Comparison of ENCODE assay signal across 37 cellular contexts in genomic region chr19:47896019-47896418, GRCh38. TPM values are rescaled to one million over a fixed set of nuclear protein-coding genes. Genes with fewer than 3 reads are reported as not detected.
"Had no signal": no experiment of that assay in that cellular context is flagged by ENCODE, and none has a peak within 500 bp of the region (broad histone marks: within the 10 kb centered on the region; RNA-seq: fewer than 3 reads in every experiment).

No MANE protein-coding gene starts in this region.

- H3K4me3 Mint-ChIP-seq: activated CD4-positive, alpha-beta memory T cell treated with anti-CD3 and anti-CD28 coated beads for 36 hours; activated CD4-positive, alpha-beta T cell treated with anti-CD3 and anti-CD28 coated beads for 36 hours; activated CD4-positive, alpha-beta T cell treated with anti-CD3 and anti-CD28 coated beads, Interleukin-2, amount 10 ng/mL, durations not matched to agents 24 days and 14 days; activated CD8-positive, alpha-beta memory T cell treated with anti-CD3 and anti-CD28 coated beads, Interleukin-2, amount 10 ng/mL, durations not matched to agents 7 days and 5 days; activated CD8-positive, alpha-beta T cell treated with anti-CD3 and anti-CD28 coated beads, Interleukin-2, amount 10 ng/mL, durations not matched to agents 7 days and 5 days; activated naive CD4-positive, alpha-beta T cell treated with anti-CD3 and anti-CD28 coated beads for 36 hours; activated naive CD4-positive, alpha-beta T cell treated with anti-CD3 and anti-CD28 coated beads, Interleukin-2, amount 50 U/mL, for 24 hours; activated naive CD8-positive, alpha-beta T cell treated with anti-CD3 and anti-CD28 coated beads for 36 hours; activated naive CD8-positive, alpha-beta T cell treated with anti-CD3 and anti-CD28 coated beads, Interleukin-2, amount 50 U/mL, for 24 hours; activated T-helper 1 cell treated with anti-CD3 and anti-CD28 coated beads, Interleukin-12 subunit alpha, Interleukin-12 subunit beta, Interleukin-2, Interleukin-4 antibody, amounts not matched to agents 30 ng/mL and 10 ng/mL and 1 ng/mL, durations not matched to agents 14 hours and 24 hours and 36 hours; effector memory CD8-positive, alpha-beta T cell had no signal

- H3K4me1 ChIP-seq: esophagus muscularis mucosa, gastroesophageal sphincter had no signal

- H3K4me1 Mint-ChIP-seq: activated CD4-positive, alpha-beta T cell treated with anti-CD3 and anti-CD28 coated beads for 36 hours; activated CD4-positive, alpha-beta T cell treated with anti-CD3 and anti-CD28 coated beads, Interleukin-2, amount 10 ng/mL, durations not matched to agents 24 days and 14 days; activated CD8-positive, alpha-beta memory T cell treated with anti-CD3 and anti-CD28 coated beads, Interleukin-2, amount 10 ng/mL, durations not matched to agents 7 days and 5 days; activated naive CD4-positive, alpha-beta T cell treated with anti-CD3 and anti-CD28 coated beads, Interleukin-2, amount 50 U/mL, for 24 hours; activated naive CD8-positive, alpha-beta T cell treated with anti-CD3 and anti-CD28 coated beads for 36 hours; activated naive CD8-positive, alpha-beta T cell treated with anti-CD3 and anti-CD28 coated beads, Interleukin-2, amount 50 U/mL, for 24 hours had no signal

- H3K27ac ChIP-seq: body of pancreas, esophagus muscularis mucosa, gastroesophageal sphincter had no signal

- H3K27ac Mint-ChIP-seq: activated CD4-positive, alpha-beta memory T cell treated with anti-CD3 and anti-CD28 coated beads for 36 hours; activated CD4-positive, alpha-beta T cell treated with anti-CD3 and anti-CD28 coated beads for 36 hours; activated CD4-positive, alpha-beta T cell treated with anti-CD3 and anti-CD28 coated beads, Interleukin-2, amount 10 ng/mL, durations not matched to agents 24 days and 14 days; activated CD8-positive, alpha-beta memory T cell treated with anti-CD3 and anti-CD28 coated beads, Interleukin-2, amount 10 ng/mL, durations not matched to agents 7 days and 5 days; activated CD8-positive, alpha-beta T cell treated with anti-CD3 and anti-CD28 coated beads, Interleukin-2, amount 10 ng/mL, durations not matched to agents 7 days and 5 days; activated naive CD4-positive, alpha-beta T cell treated with anti-CD3 and anti-CD28 coated beads for 36 hours; activated naive CD4-positive, alpha-beta T cell treated with anti-CD3 and anti-CD28 coated beads, Interleukin-2, amount 50 U/mL, for 24 hours; activated naive CD8-positive, alpha-beta T cell treated with anti-CD3 and anti-CD28 coated beads for 36 hours; activated naive CD8-positive, alpha-beta T cell treated with anti-CD3 and anti-CD28 coated beads, Interleukin-2, amount 50 U/mL, for 24 hours; activated T-helper 1 cell treated with anti-CD3 and anti-CD28 coated beads, Interleukin-12 subunit alpha, Interleukin-12 subunit beta, Interleukin-2, Interleukin-4 antibody, amounts not matched to agents 30 ng/mL and 10 ng/mL and 1 ng/mL, durations not matched to agents 14 hours and 24 hours and 36 hours; activated T-helper 2 cell treated with anti-CD3 and anti-CD28 coated beads, Interferon-gamma antibody, Interleukin-2, Interleukin-4, amounts not matched to agents 10 μg/mL and 5 μg/mL and 100 μg/mL, durations not matched to agents 14 hours and 24 hours and 36 hours; effector memory CD8-positive, alpha-beta T cell had no signal

- DNase-seq: activated CD4-positive, alpha-beta memory T cell treated with anti-CD3 and anti-CD28 coated beads for 36 hours; activated CD4-positive, alpha-beta T cell treated with anti-CD3 and anti-CD28 coated beads for 36 hours; activated CD4-positive, alpha-beta T cell treated with anti-CD3 and anti-CD28 coated beads, Interleukin-2, amount 10 ng/mL, durations not matched to agents 24 days and 14 days; activated CD4-positive, CD25-positive, alpha-beta regulatory T cell; activated CD4-positive, CD25-positive, alpha-beta regulatory T cell treated with anti-CD3 and anti-CD28 coated beads, Interleukin-2, amount 50 U/mL, for 72 hours; activated CD8-positive, alpha-beta memory T cell treated with anti-CD3 and anti-CD28 coated beads, Interleukin-2, amount 10 ng/mL, durations not matched to agents 7 days and 5 days; activated CD8-positive, alpha-beta memory T cell treated with anti-CD3 and anti-CD28 coated beads, Interleukin-2, amount 50 U/mL, for 4 hours; activated CD8-positive, alpha-beta T cell treated with anti-CD3 and anti-CD28 coated beads, Interleukin-2, amount 10 ng/mL, durations not matched to agents 7 days and 5 days; activated effector memory CD4-positive, alpha-beta T cell treated with anti-CD3 and anti-CD28 coated beads, Interleukin-2, amount 50 U/mL, for 16 hours; activated naive CD4-positive, alpha-beta T cell treated with anti-CD3 and anti-CD28 coated beads for 36 hours; activated naive CD8-positive, alpha-beta T cell treated with anti-CD3 and anti-CD28 coated beads for 36 hours; activated naive CD8-positive, alpha-beta T cell treated with anti-CD3 and anti-CD28 coated beads, Interleukin-2, amount 50 U/mL, for 24 hours; activated T-cell treated with anti-CD3 and anti-CD28 coated beads, Interleukin-2, amount 50 U/mL, for 1 hour; activated T-cell treated with anti-CD3 and anti-CD28 coated beads, Interleukin-2, amount 50 U/mL, for 48 hours; amygdala; aorta; body of pancreas; caudate nucleus; cortex of kidney; dermis blood vessel endothelial cell; effector CD4-positive, alpha-beta T cell; effector memory CD8-positive, alpha-beta T cell; erythroblast; foreskin melanocyte; head of caudate nucleus; T-helper 2 cell had no signal

- ATAC-seq: activated CD4-positive, alpha-beta T cell treated with anti-CD3 and anti-CD28 coated beads for 36 hours; activated CD8-positive, alpha-beta memory T cell treated with anti-CD3 and anti-CD28 coated beads, Interleukin-2, amount 10 ng/mL, durations not matched to agents 7 days and 5 days; activated CD8-positive, alpha-beta T cell treated with anti-CD3 and anti-CD28 coated beads, Interleukin-2, amount 10 ng/mL, durations not matched to agents 7 days and 5 days; activated naive CD8-positive, alpha-beta T cell treated with anti-CD3 and anti-CD28 coated beads, Interleukin-2, amount 50 U/mL, for 24 hours; body of pancreas; effector memory CD8-positive, alpha-beta T cell; gastroesophageal sphincter had no signal

- H3K36me3 Mint-ChIP-seq: activated CD4-positive, alpha-beta memory T cell treated with anti-CD3 and anti-CD28 coated beads for 36 hours; activated CD8-positive, alpha-beta memory T cell treated with anti-CD3 and anti-CD28 coated beads, Interleukin-2, amount 10 ng/mL, durations not matched to agents 7 days and 5 days; activated naive CD4-positive, alpha-beta T cell treated with anti-CD3 and anti-CD28 coated beads, Interleukin-2, amount 50 U/mL, for 24 hours; activated naive CD8-positive, alpha-beta T cell treated with anti-CD3 and anti-CD28 coated beads for 36 hours had no signal

- H3K4me3 ChIP-seq: adrenal gland, body of pancreas, esophagus muscularis mucosa, gastroesophageal sphincter had no signal

- H3K9me3 Mint-ChIP-seq: activated CD4-positive, alpha-beta T cell treated with anti-CD3 and anti-CD28 coated beads, Interleukin-2, amount 10 ng/mL, durations not matched to agents 24 days and 14 days; activated naive CD4-positive, alpha-beta T cell treated with anti-CD3 and anti-CD28 coated beads for 36 hours; activated naive CD4-positive, alpha-beta T cell treated with anti-CD3 and anti-CD28 coated beads, Interleukin-2, amount 50 U/mL, for 24 hours; activated naive CD8-positive, alpha-beta T cell treated with anti-CD3 and anti-CD28 coated beads for 36 hours; activated naive CD8-positive, alpha-beta T cell treated with anti-CD3 and anti-CD28 coated beads, Interleukin-2, amount 50 U/mL, for 24 hours had no signal

- FAIRE-seq: colon had no signal

- H3K27me3 Mint-ChIP-seq: activated CD4-positive, alpha-beta T cell treated with anti-CD3 and anti-CD28 coated beads, Interleukin-2, amount 10 ng/mL, durations not matched to agents 24 days and 14 days had no signal

- H3K36me3 ChIP-seq: adrenal gland, esophagus muscularis mucosa, gastroesophageal sphincter had no signal

- H3K27me3 ChIP-seq: adrenal gland, body of pancreas had no signal

- H3K9me3 ChIP-seq: adrenal gland, body of pancreas had no signal

RNA-seq across cellular contexts. Expression of gene SULT2A1, which starts 9.9 kb away (rescaled TPM):
- total RNA-seq: activated CD4-positive, alpha-beta memory T cell treated with anti-CD3 and anti-CD28 coated beads for 36 hours; activated CD4-positive, alpha-beta T cell treated with anti-CD3 and anti-CD28 coated beads for 36 hours; activated CD4-positive, alpha-beta T cell treated with anti-CD3 and anti-CD28 coated beads, Interleukin-2, amount 10 ng/mL, durations not matched to agents 24 days and 14 days; activated CD8-positive, alpha-beta memory T cell treated with anti-CD3 and anti-CD28 coated beads for 36 hours; activated CD8-positive, alpha-beta memory T cell treated with anti-CD3 and anti-CD28 coated beads, Interleukin-2, amount 10 ng/mL, durations not matched to agents 7 days and 5 days; activated CD8-positive, alpha-beta T cell treated with anti-CD3 and anti-CD28 coated beads, Interleukin-2, amount 10 ng/mL, durations not matched to agents 7 days and 5 days; activated naive CD4-positive, alpha-beta T cell treated with anti-CD3 and anti-CD28 coated beads for 36 hours; activated naive CD8-positive, alpha-beta T cell treated with anti-CD3 and anti-CD28 coated beads for 36 hours; activated T-helper 1 cell treated with anti-CD3 and anti-CD28 coated beads, Interleukin-12 subunit alpha, Interleukin-12 subunit beta, Interleukin-2, Interleukin-4 antibody, amounts not matched to agents 30 ng/mL and 10 ng/mL and 1 ng/mL, durations not matched to agents 14 hours and 24 hours and 36 hours; activated T-helper 2 cell treated with anti-CD3 and anti-CD28 coated beads, Interferon-gamma antibody, Interleukin-2, Interleukin-4, amounts not matched to agents 10 μg/mL and 5 μg/mL and 100 μg/mL, durations not matched to agents 14 hours and 24 hours and 36 hours; aorta; body of pancreas; chondrocyte; dermis blood vessel endothelial cell; esophagus muscularis mucosa; gastroesophageal sphincter; glomerular endothelial cell; T-helper 1 cell treated with Interleukin-12 subunit alpha and Interleukin-12 subunit beta and Interleukin-4 antibody, amounts not matched to agents 30 ng/mL and 1 ng/mL, for 36 hours had no signal

RNA-seq across cellular contexts. Expression of gene TPRX2, which starts 37.0 kb away (rescaled TPM):
- total RNA-seq: activated CD4-positive, alpha-beta memory T cell treated with anti-CD3 and anti-CD28 coated beads for 36 hours; activated CD4-positive, alpha-beta T cell treated with anti-CD3 and anti-CD28 coated beads for 36 hours; activated CD4-positive, alpha-beta T cell treated with anti-CD3 and anti-CD28 coated beads, Interleukin-2, amount 10 ng/mL, durations not matched to agents 24 days and 14 days; activated CD8-positive, alpha-beta memory T cell treated with anti-CD3 and anti-CD28 coated beads for 36 hours; activated CD8-positive, alpha-beta memory T cell treated with anti-CD3 and anti-CD28 coated beads, Interleukin-2, amount 10 ng/mL, durations not matched to agents 7 days and 5 days; activated CD8-positive, alpha-beta T cell treated with anti-CD3 and anti-CD28 coated beads, Interleukin-2, amount 10 ng/mL, durations not matched to agents 7 days and 5 days; activated naive CD4-positive, alpha-beta T cell treated with anti-CD3 and anti-CD28 coated beads for 36 hours; activated naive CD8-positive, alpha-beta T cell treated with anti-CD3 and anti-CD28 coated beads for 36 hours; activated T-helper 1 cell treated with anti-CD3 and anti-CD28 coated beads, Interleukin-12 subunit alpha, Interleukin-12 subunit beta, Interleukin-2, Interleukin-4 antibody, amounts not matched to agents 30 ng/mL and 10 ng/mL and 1 ng/mL, durations not matched to agents 14 hours and 24 hours and 36 hours; activated T-helper 2 cell treated with anti-CD3 and anti-CD28 coated beads, Interferon-gamma antibody, Interleukin-2, Interleukin-4, amounts not matched to agents 10 μg/mL and 5 μg/mL and 100 μg/mL, durations not matched to agents 14 hours and 24 hours and 36 hours; adrenal gland; aorta; body of pancreas; chondrocyte; dermis blood vessel endothelial cell; esophagus muscularis mucosa; gastroesophageal sphincter; glomerular endothelial cell; T-helper 1 cell treated with Interleukin-12 subunit alpha and Interleukin-12 subunit beta and Interleukin-4 antibody, amounts not matched to agents 30 ng/mL and 1 ng/mL, for 36 hours had no signal
- polyA plus RNA-seq: adrenal gland, aorta had no signal
